4 cellular contexts compared by ENCODE assay signal in genomic region chr1:6437017-6437700, GRCh38. TPM values are rescaled to one million over a fixed set of nuclear protein-coding genes. Genes with fewer than 3 reads are reported as not detected.
A peak's percentile ranks its signal among the peaks of the same experiment; 100 is the strongest.
DNase-seq lines count a peak whose midpoint lies in the region.
"Had no signal": no experiment of that assay in that cellular context is flagged by ENCODE, and none has a peak within 500 bp of the region (broad histone marks: within the 10 kb centered on the region; RNA-seq: fewer than 3 reads in every experiment).

No MANE protein-coding gene starts in this region.

- peak; percentile 41 for DNase-seq in NCI-H2081 treated with DMSO at 0.1 percent for 48 hours (lab: John Stamatoyannopoulos, UW)
- peak; percentile 77 for DNase-seq in myocyte (ENCODE audit: low read depth)

RNA-seq across cellular contexts. Expression of gene ESPN, which starts 12.6 kb away (rescaled TPM):
- 0.03 and 0.31 TPM in 2 replicates for total RNA-seq in myocyte
- polyA plus RNA-seq in myocyte (2012): 0.84 TPM

RNA-seq across cellular contexts. Expression of gene HES2, which starts 17.4 kb away (rescaled TPM):
- 12.5 and 24.4 TPM in 2 replicates for total RNA-seq in myocyte
- 3.5 TPM for polyA plus RNA-seq in myocyte (2012)
- total RNA-seq: mononuclear cell, SJCRH30 had no signal

RNA-seq across cellular contexts. Expression of gene TNFRSF25, which starts 28.8 kb away (rescaled TPM):
- 24.4 and 38.2 TPM in 2 replicates for total RNA-seq in myocyte
- polyA plus RNA-seq in myocyte (2012): 38.4 TPM

RNA-seq across cellular contexts. Expression of gene ACOT7, which starts 43.6 kb away (rescaled TPM):
- 18.7 and 35.2 TPM in 2 replicates for total RNA-seq in myocyte
- polyA plus RNA-seq in myocyte (2012): 53.9 TPM

RNA-seq across cellular contexts. Expression of gene PLEKHG5, which starts 54.3 kb away (rescaled TPM):
- total RNA-seq in myocyte: 52.4 and 88.3 TPM in 2 replicates
- polyA plus RNA-seq in myocyte (2012): 78.1 TPM
